Comparison of ENCODE assay signal across 8 cellular contexts in the genomic region with DNA sequence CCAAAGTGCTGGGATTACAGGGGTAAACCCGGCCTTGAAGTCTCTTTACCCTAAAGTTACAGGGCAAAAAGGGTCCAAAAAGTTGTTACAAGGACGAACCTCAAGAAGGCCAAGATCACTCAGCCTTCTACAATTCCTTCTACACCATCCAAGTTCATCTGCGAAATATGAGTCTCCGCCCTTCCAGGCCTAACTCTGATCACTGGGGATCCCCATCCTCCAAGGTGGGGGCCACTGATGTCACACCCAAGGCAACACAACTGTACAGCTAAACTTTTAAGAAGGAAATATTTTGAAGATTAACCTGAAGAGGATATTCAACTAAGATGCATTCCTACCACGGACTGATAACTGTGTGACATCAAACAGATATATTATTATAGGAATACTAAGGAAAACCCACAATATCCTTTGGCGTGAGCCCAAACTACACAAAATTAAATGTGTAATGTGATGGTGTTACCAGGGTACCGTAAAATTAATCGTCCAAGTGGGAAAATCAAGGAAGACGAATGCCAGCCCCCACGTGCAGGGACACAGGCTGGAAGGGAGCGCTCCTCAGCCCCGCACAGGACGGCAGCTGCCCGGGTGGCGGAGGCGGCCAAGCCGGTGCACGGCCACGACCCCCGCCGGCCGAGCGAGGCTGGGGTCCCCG. TPM values are rescaled to one million over a fixed set of nuclear protein-coding genes. Genes with fewer than 3 reads are reported as not detected.
DNase-seq lines count a peak whose midpoint lies in the region; ATAC-seq and TF ChIP-seq lines count a peak whose summit lies in the region.

No MANE protein-coding gene starts in this region.

- POLR2A ChIA-PET in activated CD4-positive, alpha-beta memory T cell treated with anti-CD3 and anti-CD28 coated beads for 36 hours (lab: Charles Lee): no interaction called here

- no peak overlapping the region for H3K4me3 Mint-ChIP-seq in activated CD4-positive, alpha-beta memory T cell treated with anti-CD3 and anti-CD28 coated beads for 36 hours
- H3K4me3 Mint-ChIP-seq in stimulated activated effector memory CD8-positive, alpha-beta T cell treated with anti-CD3 and anti-CD28 coated beads, Interleukin-12 subunit alpha, Interleukin-12 subunit beta, amount 100 ng/mL, for 72 hours: no peak overlapping the region

- CTCF ChIA-PET in activated CD4-positive, alpha-beta memory T cell treated with anti-CD3 and anti-CD28 coated beads for 36 hours (lab: Charles Lee): interaction anchor here (1.1 kb wide), 2 partner anchors 74 to 246 kb away, joined by 4 to 7 read pairs; no protein-coding TSS in a partner anchor

- intact Hi-C loops in activated CD4-positive, alpha-beta memory T cell treated with anti-CD3 and anti-CD28 coated beads for 36 hours (cut with micrococcal nuclease): loop anchor here (5.0 to 10.0 kb wide), 3 partner anchors 340 to 1893 kb away; partner anchors contain the start of genes LMBR1 and RNF32
- intact Hi-C loops in sciatic nerve (cut with DNase I): no loop called here

- H3K9me3 ChIP-seq in hepatocyte (ENCODE audit: low read depth): no peaks in the 10 kb centered on the region

- no peaks in the 10 kb centered on the region for H4K20me1 ChIP-seq in hepatocyte (ENCODE audit: insufficient read depth, poor library complexity, severe bottlenecking)

- no peaks in the 10 kb centered on the region for H3K27me3 ChIP-seq in hepatocyte

- H3K9me2 ChIP-seq in hepatocyte (replicated peaks; ENCODE audit: insufficient read depth): no peaks in the 10 kb centered on the region

- H3K79me2 ChIP-seq in hepatocyte: peaks cover 53% of the 10 kb centered on the region

- H3K36me3 Mint-ChIP-seq in activated CD4-positive, alpha-beta memory T cell treated with anti-CD3 and anti-CD28 coated beads for 36 hours: peaks cover 23% of the 10 kb centered on the region
- H3K36me3 Mint-ChIP-seq in stimulated activated effector memory CD8-positive, alpha-beta T cell treated with anti-CD3 and anti-CD28 coated beads, Interleukin-12 subunit alpha, Interleukin-12 subunit beta, amount 100 ng/mL, for 72 hours: peaks cover 50% of the 10 kb centered on the region

- peak overlapping the region; percentile 38 for H3K27ac Mint-ChIP-seq in activated CD4-positive, alpha-beta memory T cell treated with anti-CD3 and anti-CD28 coated beads for 36 hours
- no peak overlapping the region for H3K27ac Mint-ChIP-seq in stimulated activated effector memory CD8-positive, alpha-beta T cell treated with anti-CD3 and anti-CD28 coated beads, Interleukin-12 subunit alpha, Interleukin-12 subunit beta, amount 100 ng/mL, for 72 hours

- 19% methylated on average over 22 of the region's 24 CpGs for WGBS in hepatocyte (ENCODE audit: low lambda C conversion rate, missing lambda C conversion rate)

- no peaks in the 10 kb centered on the region for H3K27me3 Mint-ChIP-seq in activated CD4-positive, alpha-beta memory T cell treated with anti-CD3 and anti-CD28 coated beads for 36 hours

- DNase-seq in activated CD4-positive, alpha-beta memory T cell treated with anti-CD3 and anti-CD28 coated beads for 36 hours: peak; percentile 36
- DNase-seq in hepatocyte (ENCODE audit: low spot score): peak; percentile 22
- no peak for DNase-seq in stimulated activated effector memory CD8-positive, alpha-beta T cell treated with anti-CD3 and anti-CD28 coated beads, Interleukin-12 subunit alpha, Interleukin-12 subunit beta, amount 100 ng/mL, for 72 hours (ENCODE audit: low spot score in 2 of 2)
- no peak for DNase-seq in sciatic nerve (ENCODE audit: low spot score)
- DNase-seq in stimulated activated CD4-positive, alpha-beta T cell treated with anti-CD3 and anti-CD28 coated beads, Interleukin-4, amount 100 ng/mL, for 24 hours: no peak

- peak overlapping the region; percentile 86 for H3K4me3 ChIP-seq in hepatocyte

- no peaks in the 10 kb centered on the region for H3K36me3 ChIP-seq in hepatocyte (replicated peaks; ENCODE audit: insufficient read depth, low read depth)

- peak; percentile 5 for ATAC-seq in GM19043 (IDR thresholded peaks at IDR 0.05; ENCODE audit: low read depth, unreplicated experiment)
- ATAC-seq in HG03175 (IDR thresholded peaks at IDR 0.05; ENCODE audit: unreplicated experiment): peak; percentile 14
- ATAC-seq in stimulated activated effector memory CD8-positive, alpha-beta T cell treated with anti-CD3 and anti-CD28 coated beads, Interleukin-12 subunit alpha, Interleukin-12 subunit beta, amount 100 ng/mL, for 72 hours: peak; percentile 4
- no peak for ATAC-seq in sciatic nerve

- peak overlapping the region; percentile 91 for H2AFZ ChIP-seq in hepatocyte

- no peaks in the 10 kb centered on the region for H3K9me3 Mint-ChIP-seq in activated CD4-positive, alpha-beta memory T cell treated with anti-CD3 and anti-CD28 coated beads for 36 hours
- H3K9me3 Mint-ChIP-seq in stimulated activated effector memory CD8-positive, alpha-beta T cell treated with anti-CD3 and anti-CD28 coated beads, Interleukin-12 subunit alpha, Interleukin-12 subunit beta, amount 100 ng/mL, for 72 hours: no peaks in the 10 kb centered on the region

- TF ChIP-seq CTCF in C4-2B (conservative IDR thresholded peaks at IDR 0.05) (no peak), hepatocyte (IDR thresholded peaks at IDR 0.05; ENCODE audit: poor library complexity) (no peak)

- peak overlapping the region; percentile 85 for H3K4me2 ChIP-seq in hepatocyte

- peak overlapping the region; percentile 96 for H3K27ac ChIP-seq in C4-2B
- peak overlapping the region; percentile 58 for H3K27ac ChIP-seq in hepatocyte

- H3K4me1 ChIP-seq in hepatocyte (ENCODE audit: insufficient read depth): peaks cover 10% of the 10 kb centered on the region

- H3K4me1 Mint-ChIP-seq in activated CD4-positive, alpha-beta memory T cell treated with anti-CD3 and anti-CD28 coated beads for 36 hours (ENCODE audit: low read depth): peaks cover 12% of the 10 kb centered on the region
- peaks cover 9% of the 10 kb centered on the region for H3K4me1 Mint-ChIP-seq in stimulated activated effector memory CD8-positive, alpha-beta T cell treated with anti-CD3 and anti-CD28 coated beads, Interleukin-12 subunit alpha, Interleukin-12 subunit beta, amount 100 ng/mL, for 72 hours

RNA-seq across cellular contexts. Expression of gene PAXIP1, which starts 1.0 kb away (rescaled TPM):
- 10 to 100 TPM; 21.7 to 22.2 TPM for total RNA-seq in activated CD4-positive, alpha-beta memory T cell treated with anti-CD3 and anti-CD28 coated beads for 36 hours
- total RNA-seq in hepatocyte (12.2 and 13.7 TPM in 2 replicates), sciatic nerve (14.0 TPM)
- 4.5 and 5.7 TPM in 2 replicates for polyA plus RNA-seq in hepatocyte

Comparison
In these comparisons a context has a peak if more than half of its experiments do, and no peak if none do; other contexts are left out.
1. DNase-seq: peak in activated CD4-positive, alpha-beta memory T cell treated with anti-CD3 and anti-CD28 coated beads for 36 hours (single experiment) and hepatocyte (single experiment); none in stimulated activated effector memory CD8-positive, alpha-beta T cell treated with anti-CD3 and anti-CD28 coated beads, Interleukin-12 subunit alpha, Interleukin-12 subunit beta, amount 100 ng/mL, for 72 hours (0 of 2), sciatic nerve (single experiment) and stimulated activated CD4-positive, alpha-beta T cell treated with anti-CD3 and anti-CD28 coated beads, Interleukin-4, amount 100 ng/mL, for 24 hours (single experiment).